Comparison of ENCODE assay signal across 1 cellular context in the genomic region with DNA sequence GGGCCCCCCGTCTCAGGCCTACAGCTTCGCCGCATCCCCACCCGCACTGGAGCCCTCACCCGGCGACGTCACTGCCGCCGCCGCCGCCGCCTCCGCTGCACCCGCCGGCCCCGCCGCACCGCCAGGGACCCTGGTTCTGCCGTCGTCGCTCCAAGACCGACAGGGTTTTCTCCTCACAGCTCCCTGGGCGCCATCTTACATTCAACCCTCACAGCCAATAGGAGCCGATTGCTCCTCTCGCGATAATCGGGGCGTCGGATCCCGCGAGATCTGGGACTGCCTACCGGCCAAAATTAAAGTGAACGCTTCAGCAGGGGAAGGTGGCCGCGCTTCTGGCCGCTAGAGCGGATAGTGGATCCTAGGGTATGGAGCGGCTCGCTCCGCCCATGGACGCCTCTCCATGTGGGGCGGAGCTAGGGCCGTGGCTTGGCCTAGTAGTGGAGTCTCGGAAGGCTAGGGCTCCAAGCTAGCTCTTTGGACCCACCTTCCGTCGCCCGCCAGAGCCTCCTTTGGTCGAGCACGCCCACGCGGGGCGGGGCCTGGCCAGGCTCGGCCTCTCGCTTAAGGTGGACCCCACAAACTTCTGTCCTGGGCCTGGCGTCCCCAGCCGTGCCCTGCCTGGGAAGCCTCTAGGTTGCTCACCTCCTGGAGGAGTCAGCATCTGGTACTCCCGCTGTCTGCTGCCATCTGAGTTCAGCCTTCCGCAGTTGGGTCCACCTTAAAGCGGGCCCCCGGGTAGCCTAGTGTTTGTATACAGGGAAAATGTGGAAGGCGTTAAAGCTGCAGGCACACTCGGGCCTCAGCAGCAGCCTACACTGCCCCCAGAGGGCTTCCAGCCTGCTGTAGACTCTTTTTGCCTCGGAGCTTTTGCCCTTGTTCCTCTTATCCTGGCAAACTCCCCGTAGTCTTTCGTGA.
TF ChIP-seq lines count a peak whose summit lies in the region.

A gene with protein sequence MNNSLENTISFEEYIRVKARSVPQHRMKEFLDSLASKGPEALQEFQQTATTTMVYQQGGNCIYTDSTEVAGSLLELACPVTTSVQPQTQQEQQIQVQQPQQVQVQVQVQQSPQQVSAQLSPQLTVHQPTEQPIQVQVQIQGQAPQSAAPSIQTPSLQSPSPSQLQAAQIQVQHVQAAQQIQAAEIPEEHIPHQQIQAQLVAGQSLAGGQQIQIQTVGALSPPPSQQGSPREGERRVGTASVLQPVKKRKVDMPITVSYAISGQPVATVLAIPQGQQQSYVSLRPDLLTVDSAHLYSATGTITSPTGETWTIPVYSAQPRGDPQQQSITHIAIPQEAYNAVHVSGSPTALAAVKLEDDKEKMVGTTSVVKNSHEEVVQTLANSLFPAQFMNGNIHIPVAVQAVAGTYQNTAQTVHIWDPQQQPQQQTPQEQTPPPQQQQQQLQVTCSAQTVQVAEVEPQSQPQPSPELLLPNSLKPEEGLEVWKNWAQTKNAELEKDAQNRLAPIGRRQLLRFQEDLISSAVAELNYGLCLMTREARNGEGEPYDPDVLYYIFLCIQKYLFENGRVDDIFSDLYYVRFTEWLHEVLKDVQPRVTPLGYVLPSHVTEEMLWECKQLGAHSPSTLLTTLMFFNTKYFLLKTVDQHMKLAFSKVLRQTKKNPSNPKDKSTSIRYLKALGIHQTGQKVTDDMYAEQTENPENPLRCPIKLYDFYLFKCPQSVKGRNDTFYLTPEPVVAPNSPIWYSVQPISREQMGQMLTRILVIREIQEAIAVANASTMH (minus strand): TSS at position 219 of the 915 bp plus-strand sequence. CDS start 17,054 bp downstream, outside the sequence.

TF ChIP-seq in HepG2, 621 proteins besides CTCF, POLR2A, EP300 and RAD21 (continued from another document and continues in another):
- TF ChIP-seq ZNF563 (CRISPR knock-in tag; IDR thresholded peaks at IDR 0.05) (peak; percentile 67; the same call in 1 of the 2 replicates), ZNF790 (CRISPR knock-in tag; IDR thresholded peaks at IDR 0.05; ENCODE audit: borderline replicate concordance) (no peak), SMC3 (IDR thresholded peaks at IDR 0.05; ENCODE audit: low read length) (no peak; the same call in 1 of the 2 replicates), ZNF180 (CRISPR knock-in tag; IDR thresholded peaks at IDR 0.05; ENCODE audit: borderline replicate concordance, low read depth) (no peak), ATF1 (CRISPR knock-in tag; IDR thresholded peaks at IDR 0.05) (no peak), LCORL (IDR thresholded peaks at IDR 0.05) (no peak), LCORL (CRISPR knock-in tag; IDR thresholded peaks at IDR 0.05) (no peak; the same call in 1 of the 2 replicates), ZNF350 (CRISPR knock-in tag; IDR thresholded peaks at IDR 0.05; ENCODE audit: borderline replicate concordance, low read depth) (peak; percentile 87; the same call in 1 of the 2 replicates), NFYB (CRISPR knock-in tag; IDR thresholded peaks at IDR 0.05) (peak; percentile 95), ZNF343 (CRISPR knock-in tag; IDR thresholded peaks at IDR 0.05) (no peak), ZNF713 (CRISPR knock-in tag; IDR thresholded peaks at IDR 0.05) (no peak), TARDBP (CRISPR knock-in tag; IDR thresholded peaks at IDR 0.05) (no peak; the same call in 1 of the 2 replicates), ETV5 (CRISPR knock-in tag; IDR thresholded peaks at IDR 0.05; ENCODE audit: borderline replicate concordance) (no peak; the same call in 1 of the 2 replicates), SMARCE1 (IDR thresholded peaks at IDR 0.05; ENCODE audit: borderline replicate concordance) (no peak), IRF2 (CRISPR knock-in tag; IDR thresholded peaks at IDR 0.05) (peak; percentile 50; the same call in 1 of the 2 replicates), ELF4 (CRISPR knock-in tag; IDR thresholded peaks at IDR 0.05; ENCODE audit: borderline replicate concordance) (peak; percentile 78; the same call in 1 of the 2 replicates), SSRP1 (CRISPR knock-in tag; IDR thresholded peaks at IDR 0.05) (no peak), ZNF468 (CRISPR knock-in tag; IDR thresholded peaks at IDR 0.05) (0 out of 2 replicates have a peak, but pooled peaks have one; percentile 17), ZSCAN9 (CRISPR knock-in tag; IDR thresholded peaks at IDR 0.05; ENCODE audit: borderline replicate concordance) (0 out of 2 replicates have a peak, but pooled peaks have one; percentile 9), ZNF570 (CRISPR knock-in tag; IDR thresholded peaks at IDR 0.05; ENCODE audit: borderline replicate concordance) (no peak)
- TF ChIP-seq, protein P1, sequence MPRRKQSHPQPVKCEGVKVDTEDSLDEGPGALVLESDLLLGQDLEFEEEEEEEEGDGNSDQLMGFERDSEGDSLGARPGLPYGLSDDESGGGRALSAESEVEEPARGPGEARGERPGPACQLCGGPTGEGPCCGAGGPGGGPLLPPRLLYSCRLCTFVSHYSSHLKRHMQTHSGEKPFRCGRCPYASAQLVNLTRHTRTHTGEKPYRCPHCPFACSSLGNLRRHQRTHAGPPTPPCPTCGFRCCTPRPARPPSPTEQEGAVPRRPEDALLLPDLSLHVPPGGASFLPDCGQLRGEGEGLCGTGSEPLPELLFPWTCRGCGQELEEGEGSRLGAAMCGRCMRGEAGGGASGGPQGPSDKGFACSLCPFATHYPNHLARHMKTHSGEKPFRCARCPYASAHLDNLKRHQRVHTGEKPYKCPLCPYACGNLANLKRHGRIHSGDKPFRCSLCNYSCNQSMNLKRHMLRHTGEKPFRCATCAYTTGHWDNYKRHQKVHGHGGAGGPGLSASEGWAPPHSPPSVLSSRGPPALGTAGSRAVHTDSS (CRISPR knock-in tag; conservative IDR thresholded peaks at IDR 0.05), result no peak
- TF ChIP-seq, protein P2, sequence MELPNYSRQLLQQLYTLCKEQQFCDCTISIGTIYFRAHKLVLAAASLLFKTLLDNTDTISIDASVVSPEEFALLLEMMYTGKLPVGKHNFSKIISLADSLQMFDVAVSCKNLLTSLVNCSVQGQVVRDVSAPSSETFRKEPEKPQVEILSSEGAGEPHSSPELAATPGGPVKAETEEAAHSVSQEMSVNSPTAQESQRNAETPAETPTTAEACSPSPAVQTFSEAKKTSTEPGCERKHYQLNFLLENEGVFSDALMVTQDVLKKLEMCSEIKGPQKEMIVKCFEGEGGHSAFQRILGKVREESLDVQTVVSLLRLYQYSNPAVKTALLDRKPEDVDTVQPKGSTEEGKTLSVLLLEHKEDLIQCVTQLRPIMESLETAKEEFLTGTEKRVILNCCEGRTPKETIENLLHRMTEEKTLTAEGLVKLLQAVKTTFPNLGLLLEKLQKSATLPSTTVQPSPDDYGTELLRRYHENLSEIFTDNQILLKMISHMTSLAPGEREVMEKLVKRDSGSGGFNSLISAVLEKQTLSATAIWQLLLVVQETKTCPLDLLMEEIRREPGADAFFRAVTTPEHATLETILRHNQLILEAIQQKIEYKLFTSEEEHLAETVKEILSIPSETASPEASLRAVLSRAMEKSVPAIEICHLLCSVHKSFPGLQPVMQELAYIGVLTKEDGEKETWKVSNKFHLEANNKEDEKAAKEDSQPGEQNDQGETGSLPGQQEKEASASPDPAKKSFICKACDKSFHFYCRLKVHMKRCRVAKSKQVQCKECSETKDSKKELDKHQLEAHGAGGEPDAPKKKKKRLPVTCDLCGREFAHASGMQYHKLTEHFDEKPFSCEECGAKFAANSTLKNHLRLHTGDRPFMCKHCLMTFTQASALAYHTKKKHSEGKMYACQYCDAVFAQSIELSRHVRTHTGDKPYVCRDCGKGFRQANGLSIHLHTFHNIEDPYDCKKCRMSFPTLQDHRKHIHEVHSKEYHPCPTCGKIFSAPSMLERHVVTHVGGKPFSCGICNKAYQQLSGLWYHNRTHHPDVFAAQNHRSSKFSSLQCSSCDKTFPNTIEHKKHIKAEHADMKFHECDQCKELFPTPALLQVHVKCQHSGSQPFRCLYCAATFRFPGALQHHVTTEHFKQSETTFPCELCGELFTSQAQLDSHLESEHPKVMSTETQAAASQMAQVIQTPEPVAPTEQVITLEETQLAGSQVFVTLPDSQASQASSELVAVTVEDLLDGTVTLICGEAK (IDR thresholded peaks at IDR 0.05), result no peak
- TF ChIP-seq, protein P2 (CRISPR knock-in tag; IDR thresholded peaks at IDR 0.05), result peak; percentile 21; the same call in 1 of the 2 replicates
- TF ChIP-seq, protein P3, sequence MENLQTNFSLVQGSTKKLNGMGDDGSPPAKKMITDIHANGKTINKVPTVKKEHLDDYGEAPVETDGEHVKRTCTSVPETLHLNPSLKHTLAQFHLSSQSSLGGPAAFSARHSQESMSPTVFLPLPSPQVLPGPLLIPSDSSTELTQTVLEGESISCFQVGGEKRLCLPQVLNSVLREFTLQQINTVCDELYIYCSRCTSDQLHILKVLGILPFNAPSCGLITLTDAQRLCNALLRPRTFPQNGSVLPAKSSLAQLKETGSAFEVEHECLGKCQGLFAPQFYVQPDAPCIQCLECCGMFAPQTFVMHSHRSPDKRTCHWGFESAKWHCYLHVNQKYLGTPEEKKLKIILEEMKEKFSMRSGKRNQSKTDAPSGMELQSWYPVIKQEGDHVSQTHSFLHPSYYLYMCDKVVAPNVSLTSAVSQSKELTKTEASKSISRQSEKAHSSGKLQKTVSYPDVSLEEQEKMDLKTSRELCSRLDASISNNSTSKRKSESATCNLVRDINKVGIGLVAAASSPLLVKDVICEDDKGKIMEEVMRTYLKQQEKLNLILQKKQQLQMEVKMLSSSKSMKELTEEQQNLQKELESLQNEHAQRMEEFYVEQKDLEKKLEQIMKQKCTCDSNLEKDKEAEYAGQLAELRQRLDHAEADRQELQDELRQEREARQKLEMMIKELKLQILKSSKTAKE (CRISPR knock-in tag; IDR thresholded peaks at IDR 0.05; ENCODE audit: borderline replicate concordance), result no peak
- TF ChIP-seq, protein P4, sequence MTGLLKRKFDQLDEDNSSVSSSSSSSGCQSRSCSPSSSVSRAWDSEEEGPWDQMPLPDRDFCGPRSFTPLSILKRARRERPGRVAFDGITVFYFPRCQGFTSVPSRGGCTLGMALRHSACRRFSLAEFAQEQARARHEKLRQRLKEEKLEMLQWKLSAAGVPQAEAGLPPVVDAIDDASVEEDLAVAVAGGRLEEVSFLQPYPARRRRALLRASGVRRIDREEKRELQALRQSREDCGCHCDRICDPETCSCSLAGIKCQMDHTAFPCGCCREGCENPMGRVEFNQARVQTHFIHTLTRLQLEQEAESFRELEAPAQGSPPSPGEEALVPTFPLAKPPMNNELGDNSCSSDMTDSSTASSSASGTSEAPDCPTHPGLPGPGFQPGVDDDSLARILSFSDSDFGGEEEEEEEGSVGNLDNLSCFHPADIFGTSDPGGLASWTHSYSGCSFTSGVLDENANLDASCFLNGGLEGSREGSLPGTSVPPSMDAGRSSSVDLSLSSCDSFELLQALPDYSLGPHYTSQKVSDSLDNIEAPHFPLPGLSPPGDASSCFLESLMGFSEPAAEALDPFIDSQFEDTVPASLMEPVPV (CRISPR knock-in tag; IDR thresholded peaks at IDR 0.05), result no peak
- TF ChIP-seq, protein P5, sequence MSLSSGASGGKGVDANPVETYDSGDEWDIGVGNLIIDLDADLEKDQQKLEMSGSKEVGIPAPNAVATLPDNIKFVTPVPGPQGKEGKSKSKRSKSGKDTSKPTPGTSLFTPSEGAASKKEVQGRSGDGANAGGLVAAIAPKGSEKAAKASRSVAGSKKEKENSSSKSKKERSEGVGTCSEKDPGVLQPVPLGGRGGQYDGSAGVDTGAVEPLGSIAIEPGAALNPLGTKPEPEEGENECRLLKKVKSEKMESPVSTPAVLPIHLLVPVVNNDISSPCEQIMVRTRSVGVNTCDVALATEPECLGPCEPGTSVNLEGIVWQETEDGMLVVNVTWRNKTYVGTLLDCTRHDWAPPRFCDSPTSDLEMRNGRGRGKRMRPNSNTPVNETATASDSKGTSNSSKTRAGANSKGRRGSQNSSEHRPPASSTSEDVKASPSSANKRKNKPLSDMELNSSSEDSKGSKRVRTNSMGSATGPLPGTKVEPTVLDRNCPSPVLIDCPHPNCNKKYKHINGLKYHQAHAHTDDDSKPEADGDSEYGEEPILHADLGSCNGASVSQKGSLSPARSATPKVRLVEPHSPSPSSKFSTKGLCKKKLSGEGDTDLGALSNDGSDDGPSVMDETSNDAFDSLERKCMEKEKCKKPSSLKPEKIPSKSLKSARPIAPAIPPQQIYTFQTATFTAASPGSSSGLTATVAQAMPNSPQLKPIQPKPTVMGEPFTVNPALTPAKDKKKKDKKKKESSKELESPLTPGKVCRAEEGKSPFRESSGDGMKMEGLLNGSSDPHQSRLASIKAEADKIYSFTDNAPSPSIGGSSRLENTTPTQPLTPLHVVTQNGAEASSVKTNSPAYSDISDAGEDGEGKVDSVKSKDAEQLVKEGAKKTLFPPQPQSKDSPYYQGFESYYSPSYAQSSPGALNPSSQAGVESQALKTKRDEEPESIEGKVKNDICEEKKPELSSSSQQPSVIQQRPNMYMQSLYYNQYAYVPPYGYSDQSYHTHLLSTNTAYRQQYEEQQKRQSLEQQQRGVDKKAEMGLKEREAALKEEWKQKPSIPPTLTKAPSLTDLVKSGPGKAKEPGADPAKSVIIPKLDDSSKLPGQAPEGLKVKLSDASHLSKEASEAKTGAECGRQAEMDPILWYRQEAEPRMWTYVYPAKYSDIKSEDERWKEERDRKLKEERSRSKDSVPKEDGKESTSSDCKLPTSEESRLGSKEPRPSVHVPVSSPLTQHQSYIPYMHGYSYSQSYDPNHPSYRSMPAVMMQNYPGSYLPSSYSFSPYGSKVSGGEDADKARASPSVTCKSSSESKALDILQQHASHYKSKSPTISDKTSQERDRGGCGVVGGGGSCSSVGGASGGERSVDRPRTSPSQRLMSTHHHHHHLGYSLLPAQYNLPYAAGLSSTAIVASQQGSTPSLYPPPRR (CRISPR knock-in tag; IDR thresholded peaks at IDR 0.05; ENCODE audit: borderline replicate concordance), result peak; percentile 56; the same call in 1 of the 2 replicates
